ENCODE assay signal across 8 cellular contexts in genomic region chr16:88454315-88455057, GRCh38. TPM values are rescaled to one million over a fixed set of nuclear protein-coding genes. Genes with fewer than 3 reads are reported as not detected.
DNase-seq lines count a peak whose midpoint lies in the region; ATAC-seq, FAIRE-seq and TF ChIP-seq lines count a peak whose summit lies in the region.

No MANE protein-coding gene starts in this region.

- H3K36me3 ChIP-seq in Peyer's patch (no peaks in the 10 kb centered on the region), bronchial epithelial cell (ENCODE audit: control insufficient read depth, insufficient read depth, low read length) (no peaks in the 10 kb centered on the region), urinary bladder (ENCODE audit: insufficient read depth) (no peaks in the 10 kb centered on the region)

- H3K4me3 Mint-ChIP-seq in mesothelial cell of epicardium = peak overlapping the region; percentile 82

- ATAC-seq in HG02852 (IDR thresholded peaks at IDR 0.05; ENCODE audit: unreplicated experiment) (no peak), GM18519 (IDR thresholded peaks at IDR 0.05; ENCODE audit: low FRiP score, unreplicated experiment) (no peak)

- peaks cover 19% of the 10 kb centered on the region for H3K4me1 Mint-ChIP-seq in mesothelial cell of epicardium

- H3K36me3 Mint-ChIP-seq in mesothelial cell of epicardium = no peaks in the 10 kb centered on the region

- 18% methylated on average over 45 of the region's 45 CpGs for WGBS in urinary bladder

- H3K4me3 ChIP-seq in Peyer's patch (peak overlapping the region; percentile 64 to 95 (median 72)), bronchial epithelial cell (ENCODE audit: low read depth, low read length) (peak overlapping the region; percentile 50), urinary bladder (ENCODE audit: low read depth, low read length) (peak overlapping the region; percentile 58)

- peaks cover 4% of the 10 kb centered on the region for H3K27me3 Mint-ChIP-seq in mesothelial cell of epicardium (ENCODE audit: low read depth)

- no peaks in the 10 kb centered on the region for H3K9me3 ChIP-seq in Peyer's patch

- H3K4me1 ChIP-seq in Peyer's patch = peaks cover 0 to 33% (median 23%) of the 10 kb centered on the region in 4 donors
- no peaks in the 10 kb centered on the region for H3K4me1 ChIP-seq in urinary bladder (ENCODE audit: insufficient read depth)

- H3K9me3 Mint-ChIP-seq in mesothelial cell of epicardium = no peaks in the 10 kb centered on the region

- DNase-seq in GM12892 (ENCODE audit: insufficient read length) (no peak), Peyer's patch (peak; percentile 54 to 79 (median 69)), bronchial epithelial cell (ENCODE audit: low read depth) (peak; percentile 5), mesothelial cell of epicardium (ENCODE audit: low spot score in 2 of 2, unreplicated experiment in 2 of 2) (peak in 1 of 2 experiments; percentile 52), NCI-H774 (lab: John Stamatoyannopoulos, UW) (no peak)

- TF ChIP-seq CTCF in Peyer's patch (IDR thresholded peaks at IDR 0.05) (peak in 5 of 6 experiments; percentile 7 to 38 (median 17)), bronchial epithelial cell (IDR thresholded peaks at IDR 0.05; ENCODE audit: insufficient read depth, low read length, severe bottlenecking) (no peak), mesothelial cell of epicardium (IDR thresholded peaks at IDR 0.05; ENCODE audit: unreplicated experiment) (no peak)

- peak overlapping the region; percentile 88 for H3K27ac Mint-ChIP-seq in mesothelial cell of epicardium

- H3K27me3 ChIP-seq in Peyer's patch (no peaks in the 10 kb centered on the region), bronchial epithelial cell (ENCODE audit: control insufficient read depth, insufficient read depth, low read length) (no peaks in the 10 kb centered on the region)

- TF ChIP-seq POLR2A in GM12892 (IDR thresholded peaks at IDR 0.05; ENCODE audit: low read depth, low read length) (no peak), Peyer's patch (IDR thresholded peaks at IDR 0.05) (no peak)

- peak; percentile 64 for FAIRE-seq in GM12892 (lab: Jason Lieb, UNC)
- no peak for FAIRE-seq in bronchial epithelial cell (lab: Jason Lieb, UNC)

- H3K27ac ChIP-seq in Peyer's patch (peak overlapping the region; percentile 66 to 92 (median 78)), urinary bladder (ENCODE audit: low read depth) (no peak overlapping the region)

RNA-seq across cellular contexts. Expression of gene ZFPM1, which starts 1.4 kb away (rescaled TPM):
- polyA plus RNA-seq in GM12892 (2012; ENCODE audit: missing spikeins) = 0.25 TPM
- total RNA-seq in Peyer's patch (1 to 10 TPM; 3.0 to 7.9 (median 4.9) TPM), bronchial epithelial cell (0.79 and 1.7 TPM in 2 replicates), mesothelial cell of epicardium (51.1 to 56.2 TPM (median 52.6 TPM) in 3 replicates), urinary bladder (2.7 TPM)
- polyA plus RNA-seq in urinary bladder = 2.1 TPM

Comparison
In these comparisons a context has a peak if more than half of its experiments do, and no peak if none do; other contexts are left out.
1. DNase-seq: peak in Peyer's patch (3 of 3) and bronchial epithelial cell (single experiment); none in GM12892 (single experiment) and NCI-H774 (single experiment).
2. CTCF ChIP-seq: peak in Peyer's patch (5 of 6); none in bronchial epithelial cell (single experiment) and mesothelial cell of epicardium (single experiment).
3. Peak in every context shown above with its lines, with median percentiles within 50 percentile points of each other: H3K4me3 ChIP-seq.